In genomic region chr1:98286656-98287055, GRCh38 we compare ENCODE assay signal across 29 cellular contexts.
"Had no signal": no experiment of that assay in that cellular context is flagged by ENCODE, and none has a peak within 500 bp of the region (broad histone marks: within the 10 kb centered on the region; RNA-seq: fewer than 3 reads in every experiment).

No MANE protein-coding gene starts in this region.

- H3K4me1 ChIP-seq: ascending aorta, breast epithelium, colonic mucosa, esophagus muscularis mucosa, gastroesophageal sphincter had no signal

- ATAC-seq: activated CD4-positive, CD25-positive, alpha-beta regulatory T cell treated with anti-CD3 and anti-CD28 coated beads, Interleukin-2, amount 50 U/mL, for 24 hours; activated naive CD4-positive, alpha-beta T cell treated with anti-CD3 and anti-CD28 coated beads, Interleukin-2, amount 50 U/mL, for 72 hours; activated T-cell treated with anti-CD3 and anti-CD28 coated beads, Interleukin-2, amount 50 U/mL, for 72 hours; gastroesophageal sphincter; heart right ventricle had no signal

- H3K27me3 Mint-ChIP-seq: activated B cell treated with CpG ODN at 0.5 μM for 24 hours; activated CD4-positive, alpha-beta memory T cell treated with anti-CD3 and anti-CD28 coated beads, Interleukin-2, amount 10 ng/mL, durations not matched to agents 7 days and 5 days; activated CD4-positive, alpha-beta T cell treated with anti-CD3 and anti-CD28 coated beads, Interleukin-2, amount 10 ng/mL, durations not matched to agents 24 days and 14 days; activated naive CD4-positive, alpha-beta T cell treated with anti-CD3 and anti-CD28 coated beads, Interleukin-2, amount 10 ng/mL, durations not matched to agents 7 days and 5 days; activated naive CD8-positive, alpha-beta T cell treated with anti-CD3 and anti-CD28 coated beads, Interleukin-2, amount 10 ng/mL, durations not matched to agents 7 days and 5 days; activated T-cell treated with anti-CD3 and anti-CD28 coated beads, Interleukin-2, amount 50 U/mL, for 24 hours had no signal

- H3K9me3 ChIP-seq: ascending aorta, breast epithelium, colonic mucosa, esophagus muscularis mucosa, gastroesophageal sphincter had no signal

- H2AFZ ChIP-seq: hepatocyte had no signal

- H3K4me3 ChIP-seq: ascending aorta, breast epithelium, cardiac muscle cell, colonic mucosa, esophagus muscularis mucosa, gastroesophageal sphincter, heart right ventricle, hepatocyte had no signal

- H3K4me1 Mint-ChIP-seq: activated B cell treated with CpG ODN at 0.5 μM for 24 hours; activated CD4-positive, alpha-beta memory T cell treated with anti-CD3 and anti-CD28 coated beads, Interleukin-2, amount 10 ng/mL, durations not matched to agents 7 days and 5 days; activated CD4-positive, alpha-beta T cell treated with anti-CD3 and anti-CD28 coated beads, Interleukin-2, amount 10 ng/mL, durations not matched to agents 24 days and 14 days; activated naive CD4-positive, alpha-beta T cell treated with anti-CD3 and anti-CD28 coated beads, Interleukin-2, amount 10 ng/mL, durations not matched to agents 7 days and 5 days; activated naive CD8-positive, alpha-beta T cell treated with anti-CD3 and anti-CD28 coated beads, Interleukin-2, amount 10 ng/mL, durations not matched to agents 7 days and 5 days; brain had no signal

- H3K4me3 Mint-ChIP-seq: activated B cell treated with CpG ODN at 0.5 μM for 24 hours; activated CD4-positive, alpha-beta memory T cell treated with anti-CD3 and anti-CD28 coated beads, Interleukin-2, amount 10 ng/mL, durations not matched to agents 7 days and 5 days; activated CD4-positive, alpha-beta T cell treated with anti-CD3 and anti-CD28 coated beads, Interleukin-2, amount 10 ng/mL, durations not matched to agents 24 days and 14 days; activated naive CD4-positive, alpha-beta T cell treated with anti-CD3 and anti-CD28 coated beads, Interleukin-2, amount 10 ng/mL, durations not matched to agents 7 days and 5 days; activated naive CD8-positive, alpha-beta T cell treated with anti-CD3 and anti-CD28 coated beads, Interleukin-2, amount 10 ng/mL, durations not matched to agents 7 days and 5 days; activated T-cell treated with anti-CD3 and anti-CD28 coated beads, Interleukin-2, amount 50 U/mL, for 24 hours; activated T-cell treated with anti-CD3 and anti-CD28 coated beads, Interleukin-2, amount 50 U/mL, for 72 hours; brain had no signal

- DNase-seq: activated B cell treated with CpG ODN at 0.5 μM for 24 hours; activated CD4-positive, alpha-beta memory T cell treated with anti-CD3 and anti-CD28 coated beads, Interleukin-2, amount 10 ng/mL, durations not matched to agents 7 days and 5 days; activated CD4-positive, alpha-beta T cell treated with anti-CD3 and anti-CD28 coated beads, Interleukin-2, amount 10 ng/mL, durations not matched to agents 24 days and 14 days; activated CD8-positive, alpha-beta memory T cell treated with anti-CD3 and anti-CD28 coated beads, Interleukin-2, amount 50 U/mL, for 48 hours; activated gamma-delta T cell; activated naive CD4-positive, alpha-beta T cell; activated naive CD4-positive, alpha-beta T cell treated with anti-CD3 and anti-CD28 coated beads, Interleukin-2, amount 10 ng/mL, durations not matched to agents 7 days and 5 days; activated naive CD8-positive, alpha-beta T cell treated with anti-CD3 and anti-CD28 coated beads, Interleukin-2, amount 10 ng/mL, durations not matched to agents 7 days and 5 days; activated T-cell treated with anti-CD3 and anti-CD28 coated beads for 4 hours; activated T-cell treated with anti-CD3 and anti-CD28 coated beads, Interleukin-2, amount 50 U/mL, for 24 hours; activated T-cell treated with anti-CD3 and anti-CD28 coated beads, Interleukin-2, amount 50 U/mL, for 72 hours; central memory CD4-positive, alpha-beta T cell; cerebellar nuclear complex; colonic mucosa; effector memory CD4-positive, alpha-beta T cell; erythroblast; foreskin melanocyte; heart right ventricle; T1000; WERI-Rb-1 had no signal

- H3K27ac ChIP-seq: ascending aorta, breast epithelium, cardiac muscle cell, colonic mucosa, esophagus muscularis mucosa, gastroesophageal sphincter, heart right ventricle, hepatocyte, WERI-Rb-1 had no signal

- H3K27ac Mint-ChIP-seq: activated B cell treated with CpG ODN at 0.5 μM for 24 hours; activated CD4-positive, alpha-beta memory T cell treated with anti-CD3 and anti-CD28 coated beads, Interleukin-2, amount 10 ng/mL, durations not matched to agents 7 days and 5 days; activated CD4-positive, alpha-beta T cell treated with anti-CD3 and anti-CD28 coated beads, Interleukin-2, amount 10 ng/mL, durations not matched to agents 24 days and 14 days; activated naive CD4-positive, alpha-beta T cell treated with anti-CD3 and anti-CD28 coated beads, Interleukin-2, amount 10 ng/mL, durations not matched to agents 7 days and 5 days; activated naive CD4-positive, alpha-beta T cell treated with anti-CD3 and anti-CD28 coated beads, Interleukin-2, amount 50 U/mL, for 72 hours; activated naive CD8-positive, alpha-beta T cell treated with anti-CD3 and anti-CD28 coated beads, Interleukin-2, amount 10 ng/mL, durations not matched to agents 7 days and 5 days; activated T-cell treated with anti-CD3 and anti-CD28 coated beads, Interleukin-2, amount 50 U/mL, for 24 hours; activated T-cell treated with anti-CD3 and anti-CD28 coated beads, Interleukin-2, amount 50 U/mL, for 72 hours; brain had no signal

- H3K36me3 Mint-ChIP-seq: activated naive CD4-positive, alpha-beta T cell treated with anti-CD3 and anti-CD28 coated beads, Interleukin-2, amount 10 ng/mL, durations not matched to agents 7 days and 5 days; activated naive CD4-positive, alpha-beta T cell treated with anti-CD3 and anti-CD28 coated beads, Interleukin-2, amount 50 U/mL, for 72 hours; activated naive CD8-positive, alpha-beta T cell treated with anti-CD3 and anti-CD28 coated beads, Interleukin-2, amount 10 ng/mL, durations not matched to agents 7 days and 5 days; brain had no signal

- H3K4me2 ChIP-seq: hepatocyte had no signal

- H3K9me3 Mint-ChIP-seq: activated B cell treated with CpG ODN at 0.5 μM for 24 hours; activated CD4-positive, alpha-beta memory T cell treated with anti-CD3 and anti-CD28 coated beads, Interleukin-2, amount 10 ng/mL, durations not matched to agents 7 days and 5 days; activated naive CD4-positive, alpha-beta T cell treated with anti-CD3 and anti-CD28 coated beads, Interleukin-2, amount 10 ng/mL, durations not matched to agents 7 days and 5 days; activated T-cell treated with anti-CD3 and anti-CD28 coated beads, Interleukin-2, amount 50 U/mL, for 24 hours; activated T-cell treated with anti-CD3 and anti-CD28 coated beads, Interleukin-2, amount 50 U/mL, for 72 hours had no signal

- H3K27me3 ChIP-seq: ascending aorta, breast epithelium, cardiac muscle cell, colonic mucosa, esophagus muscularis mucosa, gastroesophageal sphincter, heart right ventricle, hepatocyte had no signal

- H3K36me3 ChIP-seq: ascending aorta, breast epithelium, cardiac muscle cell, colonic mucosa, esophagus muscularis mucosa, gastroesophageal sphincter, heart right ventricle, WERI-Rb-1 had no signal

- H3K79me2 ChIP-seq: hepatocyte had no signal
